ENCODE assay signal across 8 cellular contexts in genomic region chr21:29018540-29018939, GRCh38. TPM values are rescaled to one million over a fixed set of nuclear protein-coding genes. Genes with fewer than 3 reads are reported as not detected.
DNase-seq lines count a peak whose midpoint lies in the region; ATAC-seq and TF ChIP-seq lines count a peak whose summit lies in the region.

No MANE protein-coding gene starts in this region.

- no peaks in the 10 kb centered on the region for H3K36me3 ChIP-seq in adrenal gland (replicated peaks in 1 of 2)
- H3K36me3 ChIP-seq in thoracic aorta, result no peaks in the 10 kb centered on the region

- peaks cover 14% of the 10 kb centered on the region for H3K36me3 Mint-ChIP-seq in activated naive CD4-positive, alpha-beta T cell treated with anti-CD3 and anti-CD28 coated beads, Interleukin-2, amount 10 ng/mL, durations not matched to agents 7 days and 5 days

- TF ChIP-seq CTCF in adrenal gland (IDR thresholded peaks at IDR 0.05) (no peak), thoracic aorta (IDR thresholded peaks at IDR 0.05) (no peak), GM10266 (IDR thresholded peaks at IDR 0.05; ENCODE audit: control insufficient read depth, insufficient read depth, low read depth, missing control alignments) (no peak)

- H3K4me1 ChIP-seq in adrenal gland (replicated peaks in 1 of 2) (peaks cover 7 to 14% of the 10 kb centered on the region in 2 donors), thoracic aorta (ENCODE audit: control insufficient read depth in 1 of 2, low read depth in 2 of 2) (peaks cover 13 to 21% of the 10 kb centered on the region in 2 donors)

- no peaks in the 10 kb centered on the region for H3K27me3 Mint-ChIP-seq in activated naive CD4-positive, alpha-beta T cell treated with anti-CD3 and anti-CD28 coated beads, Interleukin-2, amount 10 ng/mL, durations not matched to agents 7 days and 5 days

- H3K4me1 Mint-ChIP-seq in activated naive CD4-positive, alpha-beta T cell treated with anti-CD3 and anti-CD28 coated beads, Interleukin-2, amount 10 ng/mL, durations not matched to agents 7 days and 5 days, result peaks cover 52% of the 10 kb centered on the region

- CTCF ChIA-PET in activated naive CD4-positive, alpha-beta T cell treated with anti-CD3 and anti-CD28 coated beads, Interleukin-2, amount 10 ng/mL, durations not matched to agents 7 days and 5 days (lab: Charles Lee), result no interaction called here

- 5 to 20% (median 11%) methylated on average over 12 of the region's 12 CpGs for WGBS in adrenal gland, 4 donors

- intact Hi-C loops in adrenal gland (cut with DNase I), result no loop called here

- H3K4me3 Mint-ChIP-seq in activated naive CD4-positive, alpha-beta T cell treated with anti-CD3 and anti-CD28 coated beads, Interleukin-2, amount 10 ng/mL, durations not matched to agents 7 days and 5 days, result peak overlapping the region; percentile 83

- H3K9me3 ChIP-seq in adrenal gland (replicated peaks in 1 of 3), result no peaks in the 10 kb centered on the region
- no peaks in the 10 kb centered on the region for H3K9me3 ChIP-seq in thoracic aorta

- H3K27ac Mint-ChIP-seq in activated naive CD4-positive, alpha-beta T cell treated with anti-CD3 and anti-CD28 coated beads, Interleukin-2, amount 10 ng/mL, durations not matched to agents 7 days and 5 days, result peak overlapping the region; percentile 93

- peak; percentile 8 for ATAC-seq in HG03460 (IDR thresholded peaks at IDR 0.05; ENCODE audit: unreplicated experiment)
- no peak for ATAC-seq in thoracic aorta (ENCODE audit: insufficient number of reproducible peaks, low FRiP score, low read depth)

- H3K4me3 ChIP-seq in adrenal gland (peak overlapping the region; percentile 76 to 100 (median 85)), thoracic aorta (peak overlapping the region; percentile 90)

- H3K27ac ChIP-seq in adrenal gland, result peak overlapping the region; percentile 53 to 85 (median 79)
- peak overlapping the region; percentile 73 to 74 for H3K27ac ChIP-seq in thoracic aorta

- no peaks in the 10 kb centered on the region for H3K27me3 ChIP-seq in adrenal gland
- no peaks in the 10 kb centered on the region for H3K27me3 ChIP-seq in thoracic aorta (replicated peaks; ENCODE audit: insufficient read depth)

- no peak for DNase-seq in activated naive CD4-positive, alpha-beta T cell treated with anti-CD3 and anti-CD28 coated beads, Interleukin-2, amount 10 ng/mL, durations not matched to agents 7 days and 5 days
- no peak for DNase-seq in activated naive CD4-positive, alpha-beta T cell (lab: John Stamatoyannopoulos, UW)
- DNase-seq in adrenal gland (peak in 5 of 7 donors; percentile 35 to 60 (median 46)), kidney tubule cell (ENCODE audit: low spot score) (peak; percentile 16), thoracic aorta (ENCODE audit: low spot score) (no peak), GM10266 (ENCODE audit: extremely low spot score) (no peak), SW 1271 (lab: John Stamatoyannopoulos, UW) (no peak)

- no peaks in the 10 kb centered on the region for H3K9me3 Mint-ChIP-seq in activated naive CD4-positive, alpha-beta T cell treated with anti-CD3 and anti-CD28 coated beads, Interleukin-2, amount 10 ng/mL, durations not matched to agents 7 days and 5 days

- no peak for TF ChIP-seq POLR2A in adrenal gland (IDR thresholded peaks at IDR 0.05)

RNA-seq across cellular contexts. Expression of gene RWDD2B, which starts 0.6 kb away (rescaled TPM):
- total RNA-seq in adrenal gland (10 to 100 TPM; 11.7 to 28.1 (median 25.1) TPM), thoracic aorta (10 to 100 TPM; 11.4 to 17.6 TPM)
- 10 to 100 TPM; 16.2 to 50.6 (median 20.0) TPM for polyA plus RNA-seq in adrenal gland

RNA-seq across cellular contexts. Expression of gene USP16, which starts 5.9 kb away (rescaled TPM):
- 10 to 100 TPM; 13.2 to 41.3 (median 33.8) TPM for total RNA-seq in adrenal gland
- 10 to 100 TPM; 20.9 to 69.6 (median 24.5) TPM for polyA plus RNA-seq in adrenal gland
- total RNA-seq in thoracic aorta, result 10 to 100 TPM; 34.5 to 38.9 TPM

RNA-seq across cellular contexts. Expression of gene LTN1, which starts 25.9 kb away (rescaled TPM):
- total RNA-seq in adrenal gland (10 to 100 TPM; 12.8 to 31.2 (median 23.6) TPM), thoracic aorta (10 to 100 TPM; 23.4 to 26.8 TPM)
- 10 to 100 TPM in 1 of 3 donors, 1 to 10 TPM in 2; 3.6 to 18.5 (median 4.6) TPM for polyA plus RNA-seq in adrenal gland

RNA-seq across cellular contexts. Expression of gene CCT8, which starts 54.9 kb away (rescaled TPM):
- total RNA-seq in adrenal gland (100 to 1,000 TPM; 136 to 225 (median 154) TPM), thoracic aorta (100 to 1,000 TPM in 1 of 2 donors, 10 to 100 TPM in 1; 76.9 to 110 TPM)
- polyA plus RNA-seq in adrenal gland, result 100 to 1,000 TPM; 108 to 382 (median 210) TPM

Comparison
In these comparisons a context has a peak if more than half of its experiments do, and no peak if none do; other contexts are left out.
1. DNase-seq: peak in adrenal gland (5 of 7) and kidney tubule cell (single experiment); none in activated naive CD4-positive, alpha-beta T cell treated with anti-CD3 and anti-CD28 coated beads, Interleukin-2, amount 10 ng/mL, durations not matched to agents 7 days and 5 days (single experiment), activated naive CD4-positive, alpha-beta T cell (0 of 4), thoracic aorta (single experiment), GM10266 (single experiment) and SW 1271 (0 of 2).